ENCODE assay signal across 9 cellular contexts in genomic region chr17:41959336-41960095, GRCh38. TPM values are rescaled to one million over a fixed set of nuclear protein-coding genes. Genes with fewer than 3 reads are reported as not detected.
DNase-seq lines count a peak whose midpoint lies in the region; ATAC-seq, FAIRE-seq and TF ChIP-seq lines count a peak whose summit lies in the region.
"Had no signal": no experiment of that assay in that cellular context is flagged by ENCODE, and none has a peak within 500 bp of the region (broad histone marks: within the 10 kb centered on the region; RNA-seq: fewer than 3 reads in every experiment).

No MANE protein-coding gene starts in this region.

- peak overlapping the region; percentile 61 for H2AFZ ChIP-seq in HepG2 (ENCODE audit: low read length)

- ATAC-seq in HepG2 (peak; percentile 87), GM18867 (IDR thresholded peaks at IDR 0.05; ENCODE audit: unreplicated experiment) (no peak)

- CTCF ChIA-PET in HepG2 (lab: Yijun Ruan, JAX; ENCODE audit: low intra/inter-chr PET ratio, low total read pairs), result interaction anchor here (1.0 to 2.0 kb wide), 3 partner anchors 29 to 221 kb away, joined by 3 to 11 read pairs (median 9); partner anchors contain the start of gene ODAD4

- WGBS in HepG2 (ENCODE audit: low lambda C conversion rate), result 1% methylated on average over 17 of the region's 17 CpGs

- peak overlapping the region; percentile 97 for H3K4me2 ChIP-seq in HepG2 (ENCODE audit: low read depth, low read length)

- intact Hi-C loops in HepG2 (cut with micrococcal nuclease; ENCODE audit: unreplicated experiment), result loop anchor here (1.0 to 5.0 kb wide), 5 partner anchors 29 to 221 kb away; partner anchors contain the start of genes ACLY, FKBP10, ODAD4 and P3H4

- no TSS peak for BruUV-seq in HepG2 (replicated peaks; lab: Mats Ljungman, UMichigan)

- TF ChIP-seq RAD21 in HepG2 (CRISPR knock-in tag; IDR thresholded peaks at IDR 0.05), result peak; percentile 94

- no peaks in the 10 kb centered on the region for H3K36me3 ChIP-seq in HepG2 (replicated peaks in 1 of 2; ENCODE audit: control insufficient read depth in 1 of 2, insufficient read depth in 2 of 2, low read length in 2 of 2)

- H3K79me2 ChIP-seq in HepG2 (ENCODE audit: insufficient read depth, low read length), result no peaks in the 10 kb centered on the region

- TF ChIP-seq EP300 in HepG2 (IDR thresholded peaks at IDR 0.05; ENCODE audit: low read depth in 2 of 2, low read length in 2 of 2) (no peak), HepG2 (CRISPR knock-in tag; IDR thresholded peaks at IDR 0.05; ENCODE audit: borderline replicate concordance) (no peak)

- POLR2A ChIA-PET in HepG2 (lab: Yijun Ruan, JAX), result interaction anchor here (0.5 to 4.6 kb wide), 50 partner anchors 8 to 271 kb away, joined by 3 to 62 read pairs (median 5); partner anchors contain the start of genes ACLY, DHX58, DNAJC7 and EIF1

- TF ChIP-seq POLR2A in NB4 (IDR thresholded peaks at IDR 0.05; ENCODE audit: extremely low read depth, insufficient read length) (no peak), HepG2 (IDR thresholded peaks at IDR 0.05; ENCODE audit: insufficient read depth in 1 of 2, low read depth in 2 of 2, low read length in 2 of 2) (peak; percentile 45 to 57; a peak in 3 of 4 replicates)

- DNase-seq in DMS79 treated with DMSO at 0.1 percent for 48 hours (lab: John Stamatoyannopoulos, UW) (peak; percentile 18), DMS79 (lab: John Stamatoyannopoulos, UW) (no peak), NB4 (ENCODE audit: low read depth) (peak; percentile 90), astrocyte of the hippocampus (ENCODE audit: low read depth, low spot score) (peak; percentile 70), HepG2 (ENCODE audit: low spot score) (peak; percentile 85), pons (ENCODE audit: low spot score) (no peak), middle frontal gyrus (ENCODE audit: extremely low spot score, low spot score) (no peak)

- no peaks in the 10 kb centered on the region for H4K20me1 ChIP-seq in HepG2 (ENCODE audit: insufficient read depth, low read length)

- H3K4me1 ChIP-seq in HepG2 (ENCODE audit: insufficient read depth, low read length), result peaks cover 69% of the 10 kb centered on the region

- peaks cover 3 to 25% of the 10 kb centered on the region in 2 experiments; a peak in 4 of 5 replicates for H3K27me3 ChIP-seq in HepG2 (ENCODE audit: control insufficient read depth in 1 of 2, insufficient read depth in 2 of 2, low read length in 2 of 2)

- TF ChIP-seq CTCF in NB4 (IDR thresholded peaks at IDR 0.05; ENCODE audit: low read depth, low read length), result peak; percentile 65
- TF ChIP-seq CTCF in HepG2 (CRISPR knock-in tag; IDR thresholded peaks at IDR 0.05), result peak; percentile 98

- FAIRE-seq in HepG2 (lab: Jason Lieb, UNC), result peak; percentile 95

- H3K4me3 ChIP-seq in NB4 (ENCODE audit: low read depth, low read length) (no peak overlapping the region), HepG2 (replicated peaks in 1 of 3; ENCODE audit: insufficient read depth in 1 of 3, low read depth in 2 of 3, low read length in 3 of 3) (peak overlapping the region; percentile 55 to 75 (median 57))

- no peaks in the 10 kb centered on the region for H3K9me3 ChIP-seq in HepG2 (ENCODE audit: low read length)

- H3K9ac ChIP-seq in HepG2 (ENCODE audit: insufficient read depth, low read depth, low read length), result peak overlapping the region; percentile 60

- peak overlapping the region; percentile 35 for H3K27ac ChIP-seq in HepG2 (ENCODE audit: extremely low read length, insufficient read depth, low read length)

- in situ Hi-C loops in HepG2 (cut with HindIII; ENCODE audit: extremely low pct_ligation_motif_present, low pct_unique_long_range_greater_than_20kb), result loop anchor here (5.0 kb wide), 3 partner anchors 103 to 222 kb away; partner anchors contain the start of gene DHX58

RNA-seq across cellular contexts. Expression of gene CNP, which starts 7.1 kb away (rescaled TPM):
- total RNA-seq in HepG2 (2016; rRNA removed; fragmentation: Illumina TruSeq; extraction: Trizol), result 161 and 170 TPM in 2 replicates
- 13.1 and 14.4 TPM in 2 replicates for total RNA-seq in HepG2 (2016; cell fraction: cytosol; rRNA removed; fragmentation: Illumina TruSeq; extraction: Trizol; ENCODE audit: low read depth)
- total RNA-seq in HepG2 (2016; cell fraction: insoluble cytoplasmic fraction; rRNA removed; fragmentation: Illumina TruSeq; extraction: Trizol), result 142 and 170 TPM in 2 replicates
- 61.3 and 66.7 TPM in 2 replicates for total RNA-seq in HepG2 (2016; cell fraction: membrane; rRNA removed; fragmentation: Illumina TruSeq; extraction: Trizol)
- total RNA-seq in HepG2 (2016; cell fraction: nucleus; rRNA removed; fragmentation: Illumina TruSeq; extraction: Trizol), result 95.4 and 98.2 TPM in 2 replicates
- 97.2 and 105 TPM in 2 replicates for polyA plus RNA-seq in HepG2 (2011; rRNA removed)
- polyA plus RNA-seq in HepG2 (2011; cell fraction: cytosol; rRNA removed), result 67.5 and 85.5 TPM in 2 replicates
- polyA plus RNA-seq in HepG2 (2011; cell fraction: nucleus; rRNA removed), result 104 and 124 TPM in 2 replicates
- polyA plus RNA-seq in HepG2 (2012), result 42.6 and 44.3 TPM in 2 replicates
- 18.7 and 20.0 TPM in 2 replicates for polyA plus RNA-seq in HepG2 (2016; cell fraction: cytosol; fragmentation: Illumina TruSeq; extraction: Trizol; ENCODE audit: low read depth)
- 172 and 192 TPM in 2 replicates for polyA plus RNA-seq in HepG2 (2016; cell fraction: insoluble cytoplasmic fraction; fragmentation: Illumina TruSeq; extraction: Trizol; ENCODE audit: low read depth)
- polyA plus RNA-seq in HepG2 (2016; cell fraction: membrane; fragmentation: Illumina TruSeq; extraction: Trizol; ENCODE audit: low read depth), result 49.0 TPM in 2 replicates
- 178 and 180 TPM in 2 replicates for polyA plus RNA-seq in HepG2 (2016; cell fraction: nucleus; fragmentation: Illumina TruSeq; extraction: Trizol; ENCODE audit: insufficient read depth, low read depth)
- polyA minus RNA-seq in HepG2 (2011; rRNA and poly(A)+ RNA removed; ENCODE audit: low replicate concordance), result 256 and 859 TPM in 2 replicates
- 126 and 130 TPM in 2 replicates for polyA minus RNA-seq in HepG2 (2011; cell fraction: cytosol; rRNA and poly(A)+ RNA removed)
- polyA minus RNA-seq in HepG2 (2011; cell fraction: nucleus; rRNA and poly(A)+ RNA removed), result 93.4 and 142 TPM in 2 replicates

RNA-seq across cellular contexts. Expression of gene ODAD4, which starts 29.1 kb away (rescaled TPM):
- 0.53 and 0.60 TPM in 2 replicates for total RNA-seq in HepG2 (2016; rRNA removed; fragmentation: Illumina TruSeq; extraction: Trizol)
- total RNA-seq in HepG2 (2016; cell fraction: cytosol; rRNA removed; fragmentation: Illumina TruSeq; extraction: Trizol; ENCODE audit: low read depth), result 0.18 TPM in 1 of 2 replicates, not detected in the other
- 0.41 and 0.92 TPM in 2 replicates for total RNA-seq in HepG2 (2016; cell fraction: insoluble cytoplasmic fraction; rRNA removed; fragmentation: Illumina TruSeq; extraction: Trizol)
- 0.09 and 0.28 TPM in 2 replicates for total RNA-seq in HepG2 (2016; cell fraction: membrane; rRNA removed; fragmentation: Illumina TruSeq; extraction: Trizol)
- 0.37 and 1.4 TPM in 2 replicates for total RNA-seq in HepG2 (2016; cell fraction: nucleus; rRNA removed; fragmentation: Illumina TruSeq; extraction: Trizol)
- 0.48 and 0.73 TPM in 2 replicates for polyA plus RNA-seq in HepG2 (2011; rRNA removed)
- polyA plus RNA-seq in HepG2 (2011; cell fraction: cytosol; rRNA removed), result 0.15 and 0.35 TPM in 2 replicates
- polyA plus RNA-seq in HepG2 (2011; cell fraction: nucleus; rRNA removed), result 0.88 and 1.5 TPM in 2 replicates
- 0.57 and 0.59 TPM in 2 replicates for polyA plus RNA-seq in HepG2 (2012)
- 0.10 TPM in 1 of 2 replicates, not detected in the other for polyA plus RNA-seq in HepG2 (2016; cell fraction: cytosol; fragmentation: Illumina TruSeq; extraction: Trizol; ENCODE audit: low read depth)
- polyA plus RNA-seq in HepG2 (2016; cell fraction: insoluble cytoplasmic fraction; fragmentation: Illumina TruSeq; extraction: Trizol; ENCODE audit: low read depth), result 0.72 and 1.5 TPM in 2 replicates
- polyA plus RNA-seq in HepG2 (2016; cell fraction: membrane; fragmentation: Illumina TruSeq; extraction: Trizol; ENCODE audit: low read depth), result 0.08 TPM in 1 of 2 replicates, not detected in the other
- polyA plus RNA-seq in HepG2 (2016; cell fraction: nucleus; fragmentation: Illumina TruSeq; extraction: Trizol; ENCODE audit: insufficient read depth, low read depth), result 0.74 and 1.3 TPM in 2 replicates
- 0.48 TPM in 1 of 2 replicates, not detected in the other for polyA minus RNA-seq in HepG2 (2011; rRNA and poly(A)+ RNA removed; ENCODE audit: low replicate concordance)
- not detected in 2 replicates for polyA minus RNA-seq in HepG2 (2011; cell fraction: cytosol; rRNA and poly(A)+ RNA removed)
- 1.3 and 4.0 TPM in 2 replicates for polyA minus RNA-seq in HepG2 (2011; cell fraction: nucleus; rRNA and poly(A)+ RNA removed)
- total RNA-seq: CD4-positive, CD25-positive, alpha-beta regulatory T cell had no signal

RNA-seq across cellular contexts. Expression of gene ACLY, which starts 40.8 kb away (rescaled TPM):
- total RNA-seq in HepG2 (2016; rRNA removed; fragmentation: Illumina TruSeq; extraction: Trizol), result 218 and 277 TPM in 2 replicates
- total RNA-seq in HepG2 (2016; cell fraction: cytosol; rRNA removed; fragmentation: Illumina TruSeq; extraction: Trizol; ENCODE audit: low read depth), result 24.5 and 29.0 TPM in 2 replicates
- total RNA-seq in HepG2 (2016; cell fraction: insoluble cytoplasmic fraction; rRNA removed; fragmentation: Illumina TruSeq; extraction: Trizol), result 218 and 232 TPM in 2 replicates
- 75.9 and 85.9 TPM in 2 replicates for total RNA-seq in HepG2 (2016; cell fraction: membrane; rRNA removed; fragmentation: Illumina TruSeq; extraction: Trizol)
- total RNA-seq in HepG2 (2016; cell fraction: nucleus; rRNA removed; fragmentation: Illumina TruSeq; extraction: Trizol), result 147 and 157 TPM in 2 replicates
- polyA plus RNA-seq in HepG2 (2011; rRNA removed), result 111 and 143 TPM in 2 replicates
- polyA plus RNA-seq in HepG2 (2011; cell fraction: cytosol; rRNA removed), result 98.4 and 118 TPM in 2 replicates
- 94.3 and 115 TPM in 2 replicates for polyA plus RNA-seq in HepG2 (2011; cell fraction: nucleus; rRNA removed)
- 93.3 and 115 TPM in 2 replicates for polyA plus RNA-seq in HepG2 (2012)
- polyA plus RNA-seq in HepG2 (2016; cell fraction: cytosol; fragmentation: Illumina TruSeq; extraction: Trizol; ENCODE audit: low read depth), result 12.6 and 14.2 TPM in 2 replicates
- polyA plus RNA-seq in HepG2 (2016; cell fraction: insoluble cytoplasmic fraction; fragmentation: Illumina TruSeq; extraction: Trizol; ENCODE audit: low read depth), result 183 and 215 TPM in 2 replicates
- polyA plus RNA-seq in HepG2 (2016; cell fraction: membrane; fragmentation: Illumina TruSeq; extraction: Trizol; ENCODE audit: low read depth), result 30.1 and 37.0 TPM in 2 replicates
- 178 and 193 TPM in 2 replicates for polyA plus RNA-seq in HepG2 (2016; cell fraction: nucleus; fragmentation: Illumina TruSeq; extraction: Trizol; ENCODE audit: insufficient read depth, low read depth)
- 364 TPM in 2 replicates for polyA minus RNA-seq in HepG2 (2011; rRNA and poly(A)+ RNA removed; ENCODE audit: low replicate concordance)
- polyA minus RNA-seq in HepG2 (2011; cell fraction: cytosol; rRNA and poly(A)+ RNA removed), result 190 and 249 TPM in 2 replicates
- polyA minus RNA-seq in HepG2 (2011; cell fraction: nucleus; rRNA and poly(A)+ RNA removed), result 60.3 and 96.6 TPM in 2 replicates

RNA-seq across cellular contexts. Expression of gene DNAJC7, which starts 57.7 kb away (rescaled TPM):
- total RNA-seq in HepG2 (2016; rRNA removed; fragmentation: Illumina TruSeq; extraction: Trizol), result 132 and 179 TPM in 2 replicates
- total RNA-seq in HepG2 (2016; cell fraction: cytosol; rRNA removed; fragmentation: Illumina TruSeq; extraction: Trizol; ENCODE audit: low read depth), result 46.7 and 51.0 TPM in 2 replicates
- total RNA-seq in HepG2 (2016; cell fraction: insoluble cytoplasmic fraction; rRNA removed; fragmentation: Illumina TruSeq; extraction: Trizol), result 140 and 190 TPM in 2 replicates
- 65.8 and 75.9 TPM in 2 replicates for total RNA-seq in HepG2 (2016; cell fraction: membrane; rRNA removed; fragmentation: Illumina TruSeq; extraction: Trizol)
- 79.3 and 85.4 TPM in 2 replicates for total RNA-seq in HepG2 (2016; cell fraction: nucleus; rRNA removed; fragmentation: Illumina TruSeq; extraction: Trizol)
- polyA plus RNA-seq in HepG2 (2011; rRNA removed), result 47.7 and 54.7 TPM in 2 replicates
- polyA plus RNA-seq in HepG2 (2011; cell fraction: cytosol; rRNA removed), result 23.0 and 30.1 TPM in 2 replicates
- 24.7 and 29.9 TPM in 2 replicates for polyA plus RNA-seq in HepG2 (2011; cell fraction: nucleus; rRNA removed)
- 75.2 and 76.1 TPM in 2 replicates for polyA plus RNA-seq in HepG2 (2012)
- polyA plus RNA-seq in HepG2 (2016; cell fraction: cytosol; fragmentation: Illumina TruSeq; extraction: Trizol; ENCODE audit: low read depth), result 45.0 and 48.2 TPM in 2 replicates
- 221 and 228 TPM in 2 replicates for polyA plus RNA-seq in HepG2 (2016; cell fraction: insoluble cytoplasmic fraction; fragmentation: Illumina TruSeq; extraction: Trizol; ENCODE audit: low read depth)
- polyA plus RNA-seq in HepG2 (2016; cell fraction: membrane; fragmentation: Illumina TruSeq; extraction: Trizol; ENCODE audit: low read depth), result 64.6 and 70.7 TPM in 2 replicates
- 97.9 and 98.9 TPM in 2 replicates for polyA plus RNA-seq in HepG2 (2016; cell fraction: nucleus; fragmentation: Illumina TruSeq; extraction: Trizol; ENCODE audit: insufficient read depth, low read depth)
- 61.1 and 62.3 TPM in 2 replicates for polyA minus RNA-seq in HepG2 (2011; rRNA and poly(A)+ RNA removed; ENCODE audit: low replicate concordance)
- 44.7 and 52.7 TPM in 2 replicates for polyA minus RNA-seq in HepG2 (2011; cell fraction: cytosol; rRNA and poly(A)+ RNA removed)
- 116 and 129 TPM in 2 replicates for polyA minus RNA-seq in HepG2 (2011; cell fraction: nucleus; rRNA and poly(A)+ RNA removed)

Comparison
In these comparisons a context has a peak if more than half of its experiments do, and no peak if none do; other contexts are left out.
1. DNase-seq: peak in DMS79 treated with DMSO at 0.1 percent for 48 hours (single experiment), NB4 (single experiment), astrocyte of the hippocampus (single experiment) and HepG2 (single experiment); none in DMS79 (single experiment), pons (single experiment) and middle frontal gyrus (single experiment).